Comparison of ENCODE assay signal across 14 cellular contexts in the genomic region with DNA sequence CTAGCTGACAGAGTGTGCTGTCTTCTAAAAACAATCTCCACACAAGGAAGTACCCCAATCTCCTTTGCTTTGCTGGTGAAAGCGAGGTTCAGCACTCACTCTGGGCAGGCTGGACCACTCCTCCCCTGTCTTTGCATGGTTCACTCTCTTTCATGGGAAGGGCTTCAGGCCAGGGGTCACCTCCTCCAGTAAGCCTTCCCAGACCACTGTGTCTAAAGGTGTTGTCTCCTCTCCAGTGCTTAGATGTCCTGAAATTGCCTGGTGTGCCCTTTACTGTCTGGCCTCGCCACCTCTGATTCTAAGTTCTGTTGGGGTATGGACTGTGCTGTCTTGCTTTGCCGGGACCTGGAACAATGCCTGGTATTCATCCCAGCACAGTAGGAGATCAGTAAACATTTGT.
"Had no signal": no experiment of that assay in that cellular context is flagged by ENCODE, and none has a peak within 500 bp of the region (broad histone marks: within the 10 kb centered on the region; RNA-seq: fewer than 3 reads in every experiment).

No MANE protein-coding gene starts in this region.

- DNase-seq: activated CD4-positive, alpha-beta T cell treated with anti-CD3 and anti-CD28 coated beads, Interleukin-2, amount 50 U/mL, for 48 hours; activated CD8-positive, alpha-beta memory T cell treated with anti-CD3 and anti-CD28 coated beads, Interleukin-2, amount 10 ng/mL, durations not matched to agents 7 days and 5 days; activated gamma-delta T cell; activated T-cell treated with anti-CD3 and anti-CD28 coated beads, Interleukin-2, amount 50 U/mL, for 24 hours; cerebellar nuclear complex; glutamatergic neuron; left ventricle myocardium inferior; mesendoderm; stimulated activated CD4-positive, alpha-beta T cell treated with anti-CD3 and anti-CD28 coated beads, Interleukin-4, amount 100 ng/mL, for 1 hour; stimulated activated CD8-positive, alpha-beta memory T cell treated with anti-CD3 and anti-CD28 coated beads, Interleukin-4, amount 100 ng/mL, for 48 hours; T-helper 2 cell; upper lobe of left lung had no signal

- H3K4me3 ChIP-seq: left ventricle myocardium inferior, neural progenitor cell, upper lobe of left lung had no signal

- H2AFZ ChIP-seq: neural progenitor cell, parathyroid adenoma had no signal

- H3K27me3 ChIP-seq: neural progenitor cell, upper lobe of left lung had no signal

- H3K27ac ChIP-seq: left ventricle myocardium inferior, neural progenitor cell, parathyroid adenoma, upper lobe of left lung had no signal

- H3K4me2 ChIP-seq: neural progenitor cell had no signal

- H3K36me3 ChIP-seq: left ventricle myocardium inferior, neural progenitor cell, upper lobe of left lung had no signal

- H3K9ac ChIP-seq: neural progenitor cell, parathyroid adenoma had no signal

- H3K4me1 ChIP-seq: neural progenitor cell, parathyroid adenoma had no signal

- H3K9me3 ChIP-seq: left ventricle myocardium inferior, upper lobe of left lung had no signal

- H3K79me2 ChIP-seq: parathyroid adenoma had no signal
